Comparison of ENCODE assay signal across 13 cellular contexts in genomic region chr3:35640186-35640584, GRCh38. TPM values are rescaled to one million over a fixed set of nuclear protein-coding genes. Genes with fewer than 3 reads are reported as not detected.
DNase-seq lines count a peak whose midpoint lies in the region; ATAC-seq and TF ChIP-seq lines count a peak whose summit lies in the region.
"Had no signal": no experiment of that assay in that cellular context is flagged by ENCODE, and none has a peak within 500 bp of the region (broad histone marks: within the 10 kb centered on the region; RNA-seq: fewer than 3 reads in every experiment).

No MANE protein-coding gene starts in this region.

- H3K4me3 ChIP-seq in HAP-1 = peak overlapping the region; percentile 31
- peak overlapping the region; percentile 70 for H3K4me3 ChIP-seq in adipocyte (ENCODE audit: low read length)
- peak overlapping the region; percentile 81 for H3K4me3 ChIP-seq in iPS-18a (ENCODE audit: low read length)
- H3K4me3 ChIP-seq in gastrocnemius medialis = peak overlapping the region; percentile 67 to 77 (median 74)
- H3K4me3 ChIP-seq: K562 had no signal

- H3K9ac ChIP-seq in adipocyte (ENCODE audit: low read length) (no peak overlapping the region), iPS-18a (ENCODE audit: low read length) (no peak overlapping the region)

- in situ Hi-C loops in HAP-1 (cut with MboI; ENCODE audit: low sequenced_read_pairs) = no loop called here
- in situ Hi-C loops in gastrocnemius medialis (cut with MboI; ENCODE audit: low sequenced_read_pairs in 4 of 4) = no loop called here
- in situ Hi-C loops in KBM-7 (cut with MboI; ENCODE audit: low pct_unique_long_range_greater_than_20kb, low sequenced_read_pairs) = no loop called here

- H3K27me3 ChIP-seq in HAP-1 (ENCODE audit: low read depth) (peaks cover 21% of the 10 kb centered on the region), adipocyte (replicated peaks; ENCODE audit: control insufficient read depth, insufficient read depth, low read length) (peaks cover 38% of the 10 kb centered on the region), iPS-18a (ENCODE audit: control insufficient read depth, insufficient read depth, low read length) (peaks cover 56% of the 10 kb centered on the region), gastrocnemius medialis (no peaks in the 10 kb centered on the region)

- intact Hi-C loops in gastrocnemius medialis (cut with DNase I; ENCODE audit: low total_unique reads) = no loop called here

- H3K27ac ChIP-seq in iPS-18a (ENCODE audit: low read length) = no peak overlapping the region
- peak overlapping the region; percentile 88 to 94 (median 92) for H3K27ac ChIP-seq in gastrocnemius medialis

- H3K4me1 ChIP-seq in HAP-1 (no peaks in the 10 kb centered on the region; the same call in 1 of the 2 replicates), adipocyte (ENCODE audit: control insufficient read depth, insufficient read depth, low read length) (peaks cover 7% of the 10 kb centered on the region), iPS-18a (ENCODE audit: control insufficient read depth, low read depth, low read length) (no peaks in the 10 kb centered on the region), gastrocnemius medialis (no peaks in the 10 kb centered on the region)
- H3K4me1 ChIP-seq: Caco-2 had no signal

- no peaks in the 10 kb centered on the region for H3K9me3 ChIP-seq in HAP-1
- no peaks in the 10 kb centered on the region for H3K9me3 ChIP-seq in adipocyte (ENCODE audit: control insufficient read depth, low read length)
- no peaks in the 10 kb centered on the region for H3K9me3 ChIP-seq in iPS-18a (ENCODE audit: control insufficient read depth, low read depth, low read length)
- H3K9me3 ChIP-seq in gastrocnemius medialis = no peaks in the 10 kb centered on the region
- H3K9me3 ChIP-seq: Caco-2 had no signal

- no peak for TF ChIP-seq CTCF in gastrocnemius medialis (IDR thresholded peaks at IDR 0.05 in 4 of 5, conservative IDR thresholded peaks at IDR 0.05 in 1 of 5)

- ATAC-seq in gastrocnemius medialis = no peak
- no peak for ATAC-seq in GM19455 (IDR thresholded peaks at IDR 0.05; ENCODE audit: unreplicated experiment)
- ATAC-seq: K562 had no signal

- DNase-seq in HAP-1 (ENCODE audit: low spot score in 2 of 2) = no peak
- DNase-seq in adipocyte (ENCODE audit: low read depth) = no peak
- no peak for DNase-seq in gastrocnemius medialis
- DNase-seq in KBM-7 = no peak
- DNase-seq in stimulated activated naive CD4-positive, alpha-beta T cell (lab: John Stamatoyannopoulos, UW) = no peak
- no peak for DNase-seq in T1000 (lab: John Stamatoyannopoulos, UW)
- DNase-seq: Caco-2, NCI-H2107, small intestine had no signal

- H3K36me3 ChIP-seq in HAP-1 (replicated peaks) (no peaks in the 10 kb centered on the region), adipocyte (ENCODE audit: control insufficient read depth, insufficient read depth, low read length, severe bottlenecking) (no peaks in the 10 kb centered on the region), iPS-18a (ENCODE audit: control insufficient read depth, low read depth, low read length) (no peaks in the 10 kb centered on the region), gastrocnemius medialis (no peaks in the 10 kb centered on the region)

- no peak for TF ChIP-seq POLR2A in gastrocnemius medialis (IDR thresholded peaks at IDR 0.05)

RNA-seq across cellular contexts. Expression of gene ARPP21, which starts 0.9 kb away (rescaled TPM):
- total RNA-seq in gastrocnemius medialis = 10 to 100 TPM; 58.7 to 93.8 (median 67.5) TPM
- total RNA-seq: Caco-2; K562; T-helper 2 cell treated with Interferon-gamma antibody and Interleukin-4, amounts not matched to agents 100 ng/mL and 5 ng/mL, for 36 hours had no signal

Comparison
In these comparisons a context has a peak if more than half of its experiments do, and no peak if none do; other contexts are left out.
1. H3K4me3 ChIP-seq: peak in every context shown above with its lines; median percentile 81 in iPS-18a; 74 in gastrocnemius medialis; 70 in adipocyte; 31 in HAP-1.